16 cellular contexts compared by ENCODE assay signal in genomic region chr13:113817860-113818691, GRCh38. TPM values are rescaled to one million over a fixed set of nuclear protein-coding genes. Genes with fewer than 3 reads are reported as not detected.
DNase-seq lines count a peak whose midpoint lies in the region; ATAC-seq and TF ChIP-seq lines count a peak whose summit lies in the region.
"Had no signal": no experiment of that assay in that cellular context is flagged by ENCODE, and none has a peak within 500 bp of the region (broad histone marks: within the 10 kb centered on the region; RNA-seq: fewer than 3 reads in every experiment).

No MANE protein-coding gene starts in this region.

- TF ChIP-seq CTCF in endodermal cell (conservative IDR thresholded peaks at IDR 0.05) (no peak), thoracic aorta (IDR thresholded peaks at IDR 0.05) (no peak)

- H3K4me3 Mint-ChIP-seq in IgD-negative memory B cell = peak overlapping the region in 3 of 4 donors; percentile 14 to 24 (median 23)
- H3K4me3 Mint-ChIP-seq in endodermal cell = no peak overlapping the region
- H3K4me3 Mint-ChIP-seq in effector memory CD8-positive, alpha-beta T cell = peak overlapping the region in 1 of 2 donors; percentile 49

- H3K4me1 Mint-ChIP-seq in IgD-negative memory B cell = peaks cover 14 to 20% (median 19%) of the 10 kb centered on the region in 3 donors
- peaks cover 3% of the 10 kb centered on the region for H3K4me1 Mint-ChIP-seq in endodermal cell
- peaks cover 16 to 17% of the 10 kb centered on the region in 2 donors for H3K4me1 Mint-ChIP-seq in effector memory CD8-positive, alpha-beta T cell (ENCODE audit: low read depth in 2 of 2)

- no peak for ATAC-seq in thoracic aorta (ENCODE audit: insufficient number of reproducible peaks, low FRiP score, low read depth)
- ATAC-seq in GM18858 (IDR thresholded peaks at IDR 0.05; ENCODE audit: unreplicated experiment) = no peak
- no peak for ATAC-seq in effector memory CD8-positive, alpha-beta T cell (replicated peaks)
- ATAC-seq: naive thymus-derived CD8-positive, alpha-beta T cell had no signal

- WGBS in endodermal cell (ENCODE audit: insufficient coverage in 1 of 2, insufficient read length in 1 of 2), 2 experiments = 93 to 97% methylated on average over 45 to 60 of the region's 60 CpGs

- H3K9me3 Mint-ChIP-seq in IgD-negative memory B cell (peaks cover 0 to 1% (median 0%) of the 10 kb centered on the region in 3 donors), endodermal cell (no peaks in the 10 kb centered on the region)
- no peaks in the 10 kb centered on the region for H3K9me3 Mint-ChIP-seq in effector memory CD8-positive, alpha-beta T cell

- H3K27me3 Mint-ChIP-seq in IgD-negative memory B cell (peaks cover 5% of the 10 kb centered on the region), endodermal cell (ENCODE audit: insufficient read depth) (no peaks in the 10 kb centered on the region)
- H3K27me3 Mint-ChIP-seq in effector memory CD8-positive, alpha-beta T cell = peaks cover 8 to 16% of the 10 kb centered on the region in 2 donors
- H3K27me3 Mint-ChIP-seq: B cell had no signal

- no peak overlapping the region for H3K9ac ChIP-seq in endodermal cell (ENCODE audit: extremely low read depth, low read length, poor library complexity, severe bottlenecking)
- no peak overlapping the region for H3K9ac ChIP-seq in muscle layer of colon (ENCODE audit: low read length)
- H3K9ac ChIP-seq: KMS-11 had no signal

- H3K36me3 Mint-ChIP-seq in IgD-negative memory B cell = peaks cover 2% of the 10 kb centered on the region
- H3K36me3 Mint-ChIP-seq in endodermal cell (ENCODE audit: low read depth) = peaks cover 4% of the 10 kb centered on the region
- H3K36me3 Mint-ChIP-seq in effector memory CD8-positive, alpha-beta T cell (ENCODE audit: insufficient read depth) = peaks cover 13% of the 10 kb centered on the region

- peak overlapping the region in 2 of 3 donors; percentile 42 to 90 for H3K27ac Mint-ChIP-seq in IgD-negative memory B cell
- H3K27ac Mint-ChIP-seq in endodermal cell = peak overlapping the region; percentile 44
- peak overlapping the region in 1 of 2 donors; percentile 86 for H3K27ac Mint-ChIP-seq in effector memory CD8-positive, alpha-beta T cell

- H3K36me3 ChIP-seq in endodermal cell (ENCODE audit: control insufficient read depth, insufficient read depth, low read length) (no peaks in the 10 kb centered on the region), muscle layer of colon (ENCODE audit: insufficient read depth, low read length) (no peaks in the 10 kb centered on the region), thoracic aorta (peaks cover 17% of the 10 kb centered on the region), H7 (replicated peaks; ENCODE audit: control insufficient read depth, insufficient read depth, low read length) (no peaks in the 10 kb centered on the region)

- no peaks in the 10 kb centered on the region for H3K9me3 ChIP-seq in endodermal cell (ENCODE audit: control insufficient read depth, low read length)
- H3K9me3 ChIP-seq in muscle layer of colon (ENCODE audit: low read length) = no peaks in the 10 kb centered on the region
- no peaks in the 10 kb centered on the region for H3K9me3 ChIP-seq in thoracic aorta

- H3K4me1 ChIP-seq in endodermal cell (ENCODE audit: control insufficient read depth, insufficient read depth, low read length) (no peaks in the 10 kb centered on the region), muscle layer of colon (ENCODE audit: insufficient read depth, low read length) (peaks cover 26% of the 10 kb centered on the region), thoracic aorta (ENCODE audit: control insufficient read depth in 1 of 2, low read depth in 2 of 2) (peaks cover 41 to 77% of the 10 kb centered on the region in 2 donors)

- no peaks in the 10 kb centered on the region for H3K27me3 ChIP-seq in endodermal cell (ENCODE audit: control insufficient read depth, insufficient read depth, low read length, poor library complexity, severe bottlenecking)
- peaks cover 0 to 11% of the 10 kb centered on the region in 2 donors for H3K27me3 ChIP-seq in muscle layer of colon (ENCODE audit: control insufficient read depth in 1 of 2, insufficient read depth in 2 of 2, low read length in 2 of 2)
- H3K27me3 ChIP-seq in thoracic aorta (replicated peaks; ENCODE audit: insufficient read depth) = no peaks in the 10 kb centered on the region
- H3K27me3 ChIP-seq in H7 (ENCODE audit: control insufficient read depth, insufficient read depth, low read length) = no peaks in the 10 kb centered on the region

- no peak for DNase-seq in endodermal cell
- DNase-seq in thoracic aorta (ENCODE audit: low spot score) = no peak
- no peak for DNase-seq in H7
- no peak for DNase-seq in effector memory CD8-positive, alpha-beta T cell
- no peak for DNase-seq in stimulated activated CD4-positive, alpha-beta T cell treated with anti-CD3 and anti-CD28 coated beads, Interleukin-2, amount 100 ng/mL, for 24 hours
- DNase-seq: DMS79 treated with DMSO at 0.1 percent for 48 hours; naive thymus-derived CD8-positive, alpha-beta T cell; NCI-H1694; NCI-H446 treated with DMSO at 0.1 percent for 48 hours; stimulated activated CD4-positive, alpha-beta T cell treated with anti-CD3 and anti-CD28 coated beads, Interleukin-2, amount 100 ng/mL, for 48 hours had no signal

- H3K4me3 ChIP-seq in endodermal cell (ENCODE audit: low read length) = no peak overlapping the region
- no peak overlapping the region for H3K4me3 ChIP-seq in muscle layer of colon (ENCODE audit: low read depth in 1 of 2, low read length in 2 of 2)
- no peak overlapping the region for H3K4me3 ChIP-seq in thoracic aorta
- H3K4me3 ChIP-seq in H7 (ENCODE audit: insufficient read depth, low read depth, low read length) = no peak overlapping the region

- peak overlapping the region; percentile 17 for H3K27ac ChIP-seq in endodermal cell (ENCODE audit: low read depth, low read length)
- peak overlapping the region; percentile 3 for H3K27ac ChIP-seq in muscle layer of colon (ENCODE audit: low read depth, low read length)
- peak overlapping the region; percentile 72 to 92 for H3K27ac ChIP-seq in thoracic aorta
- H3K27ac ChIP-seq: KMS-11 had no signal

RNA-seq across cellular contexts. Expression of gene GAS6, which starts 45.8 kb away (rescaled TPM):
- 0.60 TPM for polyA plus RNA-seq in IgD-negative memory B cell
- total RNA-seq in endodermal cell (10 to 100 TPM; 45.7 to 49.6 TPM), thoracic aorta (1,000 to 10,000 TPM in 1 of 2 donors, 100 to 1,000 TPM in 1; 854 to 1,319 TPM)
- 24.8 TPM for polyA plus RNA-seq in endodermal cell (2013, experiment 1 of 2)
- 23.0 TPM for polyA plus RNA-seq in endodermal cell (2013, experiment 2 of 2)
- total RNA-seq in H7 (2014; rRNA removed; shearing (Covaris generic)) = 9.1 and 15.1 TPM in 2 replicates
- total RNA-seq: OCI-LY7 had no signal

RNA-seq across cellular contexts. Expression of gene TMEM255B, which starts 59.0 kb away (rescaled TPM):
- polyA plus RNA-seq in IgD-negative memory B cell = 0.70 TPM
- total RNA-seq in endodermal cell = 1 to 10 TPM in 1 of 2 donors, under 1 TPM in 1; 0.55 to 2.1 TPM
- 2.4 TPM for polyA plus RNA-seq in endodermal cell (2013, experiment 1 of 2)
- 1.9 TPM for polyA plus RNA-seq in endodermal cell (2013, experiment 2 of 2)
- 10 to 100 TPM; 11.2 to 14.9 TPM for total RNA-seq in thoracic aorta
- 0.70 and 2.7 TPM in 2 replicates for total RNA-seq in H7 (2014; rRNA removed; shearing (Covaris generic))

Comparison
In these comparisons a context has a peak if more than half of its experiments do, and no peak if none do; other contexts are left out.
1. H3K27ac ChIP-seq: peak in every context shown above with its lines; median percentile 82 in thoracic aorta; 17 in endodermal cell; 3 in muscle layer of colon.
2. RNA of gene GAS6, which starts 45.8 kb away (total RNA-seq): 854 to 1,319 TPM in thoracic aorta; 45.7 to 49.6 TPM in endodermal cell and 9.1 to 15.1 TPM in H7; every median in the first group is over 10 times any median in the second.